Comparison of ENCODE assay signal across 8 cellular contexts in the genomic region with DNA sequence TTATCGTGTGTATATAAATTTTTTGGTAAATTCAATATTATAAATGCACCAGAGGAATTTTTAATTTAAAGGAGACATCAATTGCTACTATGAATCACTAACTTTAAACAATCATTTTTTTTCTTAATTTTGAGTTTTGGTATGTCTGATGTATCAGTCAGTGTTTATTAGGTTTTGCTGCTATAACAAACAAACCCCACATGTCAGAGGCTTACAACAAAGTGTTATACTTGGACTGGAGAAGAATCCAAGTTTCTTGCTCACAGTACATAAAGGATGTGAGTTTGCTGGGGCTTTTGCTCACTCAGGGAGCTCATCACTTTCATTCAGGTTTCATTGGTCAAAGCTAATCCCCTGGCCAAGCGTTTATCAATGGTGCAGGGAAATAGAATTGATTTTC.
"Had no signal": no experiment of that assay in that cellular context is flagged by ENCODE, and none has a peak within 500 bp of the region (broad histone marks: within the 10 kb centered on the region; RNA-seq: fewer than 3 reads in every experiment).

No MANE protein-coding gene starts in this region.

- H3K4me3 ChIP-seq: GM12878 had no signal

- DNase-seq: GDM1, GF-D8 had no signal

- FAIRE-seq: G401.6, GM12878, GM12891, GM12892, GM18507, GM19239 had no signal
